In genomic region chr6:7241160-7241559, GRCh38 we compare ENCODE assay signal across 17 cellular contexts.
DNase-seq lines count a peak whose midpoint lies in the region; ATAC-seq and TF ChIP-seq lines count a peak whose summit lies in the region.
"Had no signal": no experiment of that assay in that cellular context is flagged by ENCODE, and none has a peak within 500 bp of the region (broad histone marks: within the 10 kb centered on the region; RNA-seq: fewer than 3 reads in every experiment).

No MANE protein-coding gene starts in this region.

- H4K8ac ChIP-seq in neuronal stem cell (ENCODE audit: low read depth, low read length): no peak overlapping the region

- H3K27me3 Mint-ChIP-seq in CD14-positive monocyte (ENCODE audit: low read depth in 3 of 3): peaks cover 0 to 3% (median 1%) of the 10 kb centered on the region in 3 donors
- H3K27me3 Mint-ChIP-seq: effector memory CD8-positive, alpha-beta T cell; stimulated activated naive CD8-positive, alpha-beta T cell treated with anti-CD3 and anti-CD28 coated beads, Interleukin-15, Interleukin-2, amounts not matched to agents 100 ng/mL and 50 ng/mL, for 24 hours had no signal

- CTCF ChIA-PET in RWPE1 (lab: Yijun Ruan, JAX): interaction anchor here (0.6 to 0.8 kb wide), 2 partner anchors 196 to 242 kb away, joined by 4 read pairs; no protein-coding TSS in a partner anchor

- H3K9me3 ChIP-seq in psoas muscle (no peaks in the 10 kb centered on the region), neuronal stem cell (replicated peaks in 1 of 2; ENCODE audit: control insufficient read depth in 2 of 2, insufficient read depth in 1 of 2, low read depth in 1 of 2, low read length in 2 of 2) (no peaks in the 10 kb centered on the region), Peyer's patch (no peaks in the 10 kb centered on the region)

- H2BK12ac ChIP-seq in neuronal stem cell (ENCODE audit: low read length): no peak overlapping the region

- H3K4me1 ChIP-seq in psoas muscle (peaks cover 36% of the 10 kb centered on the region), neuronal stem cell (ENCODE audit: control insufficient read depth in 2 of 2, insufficient read depth in 1 of 2, low read depth in 1 of 2, low read length in 2 of 2) (peaks cover 13% of the 10 kb centered on the region in 2 donors), Peyer's patch (peaks cover 0 to 28% (median 4%) of the 10 kb centered on the region in 4 donors)

- H3K9ac ChIP-seq in neuronal stem cell (ENCODE audit: low read depth, low read length, poor library complexity): no peak overlapping the region

- H3K4me1 Mint-ChIP-seq in CD14-positive monocyte: peaks cover 30% of the 10 kb centered on the region

- no peak overlapping the region for H4K91ac ChIP-seq in neuronal stem cell (ENCODE audit: low read depth, low read length, poor library complexity)

- no peak overlapping the region for H2AFZ ChIP-seq in neuronal stem cell (ENCODE audit: low read length)

- TF ChIP-seq POLR2A in Peyer's patch (IDR thresholded peaks at IDR 0.05): no peak

- no peak overlapping the region for H3K23ac ChIP-seq in neuronal stem cell (ENCODE audit: low read depth, low read length, poor library complexity)

- H3K18ac ChIP-seq in neuronal stem cell (ENCODE audit: low read length): no peak overlapping the region

- no peak overlapping the region for H3K4me2 ChIP-seq in neuronal stem cell (ENCODE audit: insufficient read depth, low read length, poor library complexity, severe bottlenecking)

- peak overlapping the region; percentile 52 for H3K27ac ChIP-seq in RWPE1
- peak overlapping the region; percentile 61 for H3K27ac ChIP-seq in psoas muscle
- no peak overlapping the region for H3K27ac ChIP-seq in neuronal stem cell (replicated peaks; ENCODE audit: low read length)
- peak overlapping the region in 1 of 4 donors; percentile 68 for H3K27ac ChIP-seq in Peyer's patch
- H3K27ac ChIP-seq: brain microvascular endothelial cell had no signal

- H3K9me3 Mint-ChIP-seq in CD14-positive monocyte: no peaks in the 10 kb centered on the region
- H3K9me3 Mint-ChIP-seq: effector memory CD8-positive, alpha-beta T cell; stimulated activated naive CD8-positive, alpha-beta T cell treated with anti-CD3 and anti-CD28 coated beads, Interleukin-15, Interleukin-2, amounts not matched to agents 100 ng/mL and 50 ng/mL, for 24 hours had no signal

- H3K4me3 ChIP-seq in psoas muscle (no peak overlapping the region), neuronal stem cell (ENCODE audit: low read length in 2 of 2) (no peak overlapping the region), Peyer's patch (no peak overlapping the region)
- H3K4me3 ChIP-seq: lung, skin epidermis had no signal

- 88 to 91% (median 89%) methylated on average over 10 of the region's 10 CpGs for WGBS in psoas muscle, 3 donors
- WGBS in neuronal stem cell (ENCODE audit: extremely low coverage in 2 of 2, insufficient read length in 2 of 2, insufficient replicate concordance in 1 of 2), 2 donors: no CpG with 5 or more reads among the region's 10 CpGs

- H3K36me3 ChIP-seq in psoas muscle (ENCODE audit: insufficient read depth in 1 of 2, low read depth in 1 of 2): peaks cover 0 to 23% of the 10 kb centered on the region in 2 donors
- H3K36me3 ChIP-seq in neuronal stem cell (replicated peaks in 1 of 2; ENCODE audit: control insufficient read depth in 2 of 2, insufficient read depth in 2 of 2, low read length in 2 of 2): peaks cover 2 to 18% of the 10 kb centered on the region in 2 donors
- H3K36me3 ChIP-seq in Peyer's patch: peaks cover 0 to 22% (median 0%) of the 10 kb centered on the region in 3 donors

- H3K27ac Mint-ChIP-seq in CD14-positive monocyte: peak overlapping the region in 5 of 7 donors; percentile 12 to 81 (median 54)
- H3K27ac Mint-ChIP-seq: stimulated activated naive CD8-positive, alpha-beta T cell treated with anti-CD3 and anti-CD28 coated beads, Interleukin-15, Interleukin-2, amounts not matched to agents 100 ng/mL and 50 ng/mL, for 24 hours had no signal

- no peak overlapping the region for H2BK5ac ChIP-seq in neuronal stem cell (ENCODE audit: low read length)

- peak; percentile 5 for DNase-seq in CD14-positive monocyte (ENCODE audit: low spot score)
- no peak for DNase-seq in RWPE1 (ENCODE audit: low spot score)
- DNase-seq in left lobe of liver (ENCODE audit: low spot score): peak; percentile 74
- no peak for DNase-seq in psoas muscle
- DNase-seq in neuronal stem cell (ENCODE audit: low spot score): no peak
- DNase-seq in Peyer's patch: no peak
- DNase-seq: activated CD8-positive, alpha-beta memory T cell treated with anti-CD3 and anti-CD28 coated beads, Interleukin-2, amount 50 U/mL, for 48 hours; activated naive CD4-positive, alpha-beta T cell treated with anti-CD3 and anti-CD28 coated beads, Interleukin-2, amount 50 U/mL, for 16 hours; brain microvascular endothelial cell; effector memory CD8-positive, alpha-beta T cell; KG1; SIG-M5 had no signal

- no peak overlapping the region for H3K14ac ChIP-seq in neuronal stem cell (ENCODE audit: low read length)

- intact Hi-C loops in CD14-positive monocyte (cut with micrococcal nuclease) (loop anchor here (5.0 to 10.0 kb wide), 4 partner anchors 456 to 566 kb away; no protein-coding TSS in a partner anchor), psoas muscle (cut with DNase I) (loop anchor here in 1 of 2 donors (5.0 to 10.0 kb wide), 3 partner anchors 339 to 686 kb away; no protein-coding TSS in a partner anchor)

- H3K4ac ChIP-seq in neuronal stem cell (ENCODE audit: low read length): no peak overlapping the region

- H3K27me3 ChIP-seq in psoas muscle (ENCODE audit: insufficient read depth in 3 of 3, low read length in 2 of 3) (no peaks in the 10 kb centered on the region), neuronal stem cell (ENCODE audit: control insufficient read depth in 3 of 3, insufficient read depth in 3 of 3, low read depth in 1 of 3, low read length in 3 of 3) (no peaks in the 10 kb centered on the region), Peyer's patch (no peaks in the 10 kb centered on the region)
- H3K27me3 ChIP-seq: brain microvascular endothelial cell had no signal

- H2BK15ac ChIP-seq in neuronal stem cell (ENCODE audit: low read length): no peak overlapping the region

- H3K36me3 Mint-ChIP-seq in CD14-positive monocyte: peaks cover 52 to 57% of the 10 kb centered on the region in 2 donors

- H2BK120ac ChIP-seq in neuronal stem cell (ENCODE audit: low read depth, low read length): no peak overlapping the region

- TF ChIP-seq CTCF in CD14-positive monocyte (IDR thresholded peaks at IDR 0.05): no peak
- no peak for TF ChIP-seq CTCF in RWPE1 (conservative IDR thresholded peaks at IDR 0.05; ENCODE audit: low read depth)
- TF ChIP-seq CTCF in psoas muscle (IDR thresholded peaks at IDR 0.05): no peak
- TF ChIP-seq CTCF in Peyer's patch (IDR thresholded peaks at IDR 0.05): no peak

- ATAC-seq in left lobe of liver: peak; percentile 59
- ATAC-seq in psoas muscle: no peak
- ATAC-seq in GM18519 (IDR thresholded peaks at IDR 0.05; ENCODE audit: low FRiP score, unreplicated experiment): no peak
- no peak for ATAC-seq in HG02973 (IDR thresholded peaks at IDR 0.05; ENCODE audit: unreplicated experiment)
- ATAC-seq: effector memory CD8-positive, alpha-beta T cell had no signal

- H3K79me1 ChIP-seq in neuronal stem cell (ENCODE audit: low read depth, low read length): no peaks in the 10 kb centered on the region

- no peak overlapping the region for H3K4me3 Mint-ChIP-seq in CD14-positive monocyte
- H3K4me3 Mint-ChIP-seq: effector memory CD8-positive, alpha-beta T cell; stimulated activated naive CD8-positive, alpha-beta T cell treated with anti-CD3 and anti-CD28 coated beads, Interleukin-15, Interleukin-2, amounts not matched to agents 100 ng/mL and 50 ng/mL, for 24 hours had no signal

- POLR2A ChIA-PET in RWPE1 (lab: Yijun Ruan, JAX; ENCODE audit: low non-redundant PET): no interaction called here

- H2AK5ac ChIP-seq in neuronal stem cell (ENCODE audit: low read depth, low read length): no peak overlapping the region

Comparison
In these comparisons a context has a peak if more than half of its experiments do, and no peak if none do; other contexts are left out.
1. DNase-seq: peak in CD14-positive monocyte (single experiment) and left lobe of liver (single experiment); none in RWPE1 (single experiment), psoas muscle (0 of 2), neuronal stem cell (single experiment) and Peyer's patch (0 of 3).